17 cellular contexts compared by ENCODE assay signal in the genomic region with DNA sequence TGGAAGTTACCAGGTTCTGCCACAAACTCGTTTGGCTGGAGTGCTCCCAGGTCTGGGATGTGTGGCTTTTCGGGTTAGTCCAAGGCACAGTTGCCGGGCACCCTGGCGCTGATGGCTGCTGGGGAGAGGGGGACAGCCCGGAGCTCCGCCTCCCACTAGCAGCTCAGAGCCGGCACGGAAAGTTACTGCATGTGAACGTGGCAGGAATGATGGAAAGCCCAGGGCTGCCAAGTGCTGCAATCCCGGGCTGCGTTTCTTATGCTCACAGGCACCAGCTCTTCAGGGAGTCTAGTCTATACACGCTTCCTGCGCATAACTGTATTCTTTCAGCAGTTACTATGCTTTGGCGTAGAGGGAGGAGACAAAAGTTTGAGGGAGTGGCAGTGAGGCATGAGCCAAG.
DNase-seq lines count a peak whose midpoint lies in the region; ATAC-seq and TF ChIP-seq lines count a peak whose summit lies in the region.
"Had no signal": no experiment of that assay in that cellular context is flagged by ENCODE, and none has a peak within 500 bp of the region (broad histone marks: within the 10 kb centered on the region; RNA-seq: fewer than 3 reads in every experiment).

No MANE protein-coding gene starts in this region.

- TF ChIP-seq CTCF in esophagus muscularis mucosa (IDR thresholded peaks at IDR 0.05) (no peak), suprapubic skin (IDR thresholded peaks at IDR 0.05) (no peak)

- H3K23ac ChIP-seq in mesendoderm (ENCODE audit: low read length): no peak overlapping the region

- H3K18ac ChIP-seq in mesendoderm (ENCODE audit: low read length): no peak overlapping the region

- H3K27me3 ChIP-seq in MG63 (0 out of 2 replicates have a peak, but pooled peaks cover 4% of the 10 kb centered on the region), esophagus muscularis mucosa (no peaks in the 10 kb centered on the region), mesendoderm (ENCODE audit: insufficient read depth, low read length, poor library complexity) (no peaks in the 10 kb centered on the region), suprapubic skin (no peaks in the 10 kb centered on the region)
- H3K27me3 ChIP-seq: right lobe of liver had no signal

- no peak overlapping the region for H2BK120ac ChIP-seq in mesendoderm (ENCODE audit: low read depth, low read length)

- H3K9me3 ChIP-seq in MG63: no peaks in the 10 kb centered on the region
- no peaks in the 10 kb centered on the region for H3K9me3 ChIP-seq in esophagus muscularis mucosa
- no peaks in the 10 kb centered on the region for H3K9me3 ChIP-seq in suprapubic skin
- H3K9me3 ChIP-seq: mucosa of descending colon, right lobe of liver, SK-N-SH had no signal

- TF ChIP-seq EP300 in esophagus muscularis mucosa (IDR thresholded peaks at IDR 0.05) (no peak), suprapubic skin (IDR thresholded peaks at IDR 0.05) (no peak)

- no peak for ATAC-seq in HG02840 (IDR thresholded peaks at IDR 0.05; ENCODE audit: low FRiP score, unreplicated experiment)
- ATAC-seq in naive thymus-derived CD8-positive, alpha-beta T cell: no peak
- ATAC-seq in stimulated activated memory B cell treated with anti-CD40 and anti-IgM and Interleukin-4, amounts not matched to agents 10 μg/mL and 1 μg/mL and 100 μg/mL, for 72 hours: no peak
- ATAC-seq: CD8-positive, alpha-beta T cell; mucosa of descending colon; right lobe of liver had no signal

- DNase-seq in MG63 (peak; percentile 14), esophagus muscularis mucosa (ENCODE audit: extremely low spot score) (no peak), mesendoderm (peak; percentile 44), suprapubic skin (ENCODE audit: low spot score in 2 of 2) (peak in 1 of 2 donors; percentile 76)
- no peak for DNase-seq in naive thymus-derived CD8-positive, alpha-beta T cell
- no peak for DNase-seq in NK-92 treated with Interleukin-12 subunit alpha and Interleukin-12 subunit beta, amount 100 ng/mL, for 24 hours (lab: John Stamatoyannopoulos, UW)
- DNase-seq: activated naive CD4-positive, alpha-beta T cell treated with anti-CD3 and anti-CD28 coated beads for 36 hours; CD8-positive, alpha-beta T cell; GDM1; HFFc6; right lobe of liver; SK-N-SH had no signal

- intact Hi-C loops in esophagus muscularis mucosa (cut with DNase I): no loop called here

- H3K4me3 Mint-ChIP-seq in naive thymus-derived CD8-positive, alpha-beta T cell: no peak overlapping the region
- no peak overlapping the region for H3K4me3 Mint-ChIP-seq in stimulated activated memory B cell treated with anti-CD40 and anti-IgM and Interleukin-4, amounts not matched to agents 10 μg/mL and 1 μg/mL and 100 μg/mL, for 72 hours
- H3K4me3 Mint-ChIP-seq: activated naive CD4-positive, alpha-beta T cell treated with anti-CD3 and anti-CD28 coated beads for 36 hours; CD8-positive, alpha-beta T cell; HFFc6; stimulated activated naive CD8-positive, alpha-beta T cell treated with anti-CD3 and anti-CD28 coated beads, Interleukin-15, Interleukin-2, amounts not matched to agents 100 ng/mL and 50 ng/mL, for 24 hours had no signal

- POLR2A ChIA-PET in naive thymus-derived CD8-positive, alpha-beta T cell (lab: Charles Lee): interaction anchor here (1.3 kb wide), 1 partner anchor 15 kb away, joined by 4 read pairs; no protein-coding TSS in a partner anchor

- H2BK15ac ChIP-seq in mesendoderm (replicated peaks; ENCODE audit: low read depth): no peak overlapping the region

- no peak overlapping the region for H3K4me2 ChIP-seq in mesendoderm (ENCODE audit: low read length)
- H3K4me2 ChIP-seq: SK-N-SH had no signal

- no peak overlapping the region for H3K9ac ChIP-seq in mesendoderm (ENCODE audit: low read length)
- H3K9ac ChIP-seq: SK-N-SH had no signal

- no peaks in the 10 kb centered on the region for H3K36me3 Mint-ChIP-seq in naive thymus-derived CD8-positive, alpha-beta T cell
- no peaks in the 10 kb centered on the region for H3K36me3 Mint-ChIP-seq in stimulated activated memory B cell treated with anti-CD40 and anti-IgM and Interleukin-4, amounts not matched to agents 10 μg/mL and 1 μg/mL and 100 μg/mL, for 72 hours
- H3K36me3 Mint-ChIP-seq: CD8-positive, alpha-beta T cell had no signal

- TF ChIP-seq POLR2A in esophagus muscularis mucosa (IDR thresholded peaks at IDR 0.05; ENCODE audit: low read depth) (no peak), suprapubic skin (IDR thresholded peaks at IDR 0.05) (no peak)

- no peaks in the 10 kb centered on the region for H3K79me2 ChIP-seq in mesendoderm (ENCODE audit: control insufficient read depth, insufficient read depth, low read length)

- H3K27ac Mint-ChIP-seq in naive thymus-derived CD8-positive, alpha-beta T cell: no peak overlapping the region
- no peak overlapping the region for H3K27ac Mint-ChIP-seq in stimulated activated memory B cell treated with anti-CD40 and anti-IgM and Interleukin-4, amounts not matched to agents 10 μg/mL and 1 μg/mL and 100 μg/mL, for 72 hours
- H3K27ac Mint-ChIP-seq: activated naive CD4-positive, alpha-beta T cell treated with anti-CD3 and anti-CD28 coated beads for 36 hours; CD8-positive, alpha-beta T cell; HFFc6; stimulated activated naive CD8-positive, alpha-beta T cell treated with anti-CD3 and anti-CD28 coated beads, Interleukin-15, Interleukin-2, amounts not matched to agents 100 ng/mL and 50 ng/mL, for 24 hours had no signal

- no peak overlapping the region for H2AK5ac ChIP-seq in mesendoderm (ENCODE audit: low read length)

- H3K56ac ChIP-seq in mesendoderm (ENCODE audit: low read length): peak overlapping the region; percentile 30

- no peak overlapping the region for H3K4me3 ChIP-seq in MG63
- H3K4me3 ChIP-seq in esophagus muscularis mucosa: peak overlapping the region in 3 of 4 donors; percentile 30 to 37 (median 33)
- no peak overlapping the region for H3K4me3 ChIP-seq in mesendoderm (ENCODE audit: low read length)
- peak overlapping the region; percentile 26 for H3K4me3 ChIP-seq in suprapubic skin
- H3K4me3 ChIP-seq: mucosa of descending colon, right lobe of liver had no signal

- peaks cover 0 to 1% (median 0%) of the 10 kb centered on the region in 5 donors for H3K27me3 Mint-ChIP-seq in naive thymus-derived CD8-positive, alpha-beta T cell
- no peaks in the 10 kb centered on the region for H3K27me3 Mint-ChIP-seq in stimulated activated memory B cell treated with anti-CD40 and anti-IgM and Interleukin-4, amounts not matched to agents 10 μg/mL and 1 μg/mL and 100 μg/mL, for 72 hours
- H3K27me3 Mint-ChIP-seq: stimulated activated naive CD8-positive, alpha-beta T cell treated with anti-CD3 and anti-CD28 coated beads, Interleukin-15, Interleukin-2, amounts not matched to agents 100 ng/mL and 50 ng/mL, for 24 hours had no signal

- H3K27ac ChIP-seq in esophagus muscularis mucosa (replicated peaks in 1 of 4) (peak overlapping the region in 2 of 4 donors; percentile 33 to 50), mesendoderm (ENCODE audit: low read depth, low read length) (no peak overlapping the region), suprapubic skin (peak overlapping the region; percentile 72)
- H3K27ac ChIP-seq: right lobe of liver, VCaP had no signal

- H3K36me3 ChIP-seq in MG63 (no peaks in the 10 kb centered on the region), esophagus muscularis mucosa (no peaks in the 10 kb centered on the region), mesendoderm (ENCODE audit: control insufficient read depth, insufficient read depth, low read length) (no peaks in the 10 kb centered on the region), suprapubic skin (no peaks in the 10 kb centered on the region)
- H3K36me3 ChIP-seq: right lobe of liver had no signal

- H3K9me3 Mint-ChIP-seq in naive thymus-derived CD8-positive, alpha-beta T cell: no peaks in the 10 kb centered on the region
- no peaks in the 10 kb centered on the region for H3K9me3 Mint-ChIP-seq in stimulated activated memory B cell treated with anti-CD40 and anti-IgM and Interleukin-4, amounts not matched to agents 10 μg/mL and 1 μg/mL and 100 μg/mL, for 72 hours
- H3K9me3 Mint-ChIP-seq: activated naive CD4-positive, alpha-beta T cell treated with anti-CD3 and anti-CD28 coated beads for 36 hours; CD8-positive, alpha-beta T cell; HFFc6; stimulated activated naive CD8-positive, alpha-beta T cell treated with anti-CD3 and anti-CD28 coated beads, Interleukin-15, Interleukin-2, amounts not matched to agents 100 ng/mL and 50 ng/mL, for 24 hours had no signal

- WGBS in esophagus muscularis mucosa: 37% methylated on average over 7 of the region's 14 CpGs
- no CpG with 5 or more reads among the region's 14 CpGs for WGBS in mesendoderm (ENCODE audit: extremely low coverage, insufficient coverage, low lambda C conversion rate)
- 23% methylated on average over 7 of the region's 14 CpGs for WGBS in suprapubic skin

- H2BK5ac ChIP-seq in mesendoderm (ENCODE audit: low read length): no peak overlapping the region

- H3K4me1 ChIP-seq in esophagus muscularis mucosa: peaks cover 0 to 13% (median 12%) of the 10 kb centered on the region in 4 donors
- H3K4me1 ChIP-seq in mesendoderm (ENCODE audit: control insufficient read depth, low read depth, low read length): peaks cover 10% of the 10 kb centered on the region
- H3K4me1 ChIP-seq in suprapubic skin: peaks cover 36% of the 10 kb centered on the region

- no peak overlapping the region for H4K8ac ChIP-seq in mesendoderm (ENCODE audit: low read depth, low read length)

- no peaks in the 10 kb centered on the region for H3K79me1 ChIP-seq in mesendoderm (ENCODE audit: low read length)

- H3K4me1 Mint-ChIP-seq in naive thymus-derived CD8-positive, alpha-beta T cell: no peaks in the 10 kb centered on the region
- no peaks in the 10 kb centered on the region for H3K4me1 Mint-ChIP-seq in stimulated activated memory B cell treated with anti-CD40 and anti-IgM and Interleukin-4, amounts not matched to agents 10 μg/mL and 1 μg/mL and 100 μg/mL, for 72 hours

- no peak overlapping the region for H4K5ac ChIP-seq in mesendoderm (ENCODE audit: low read length)

- H3K4ac ChIP-seq in mesendoderm (ENCODE audit: low read depth, low read length): no peak overlapping the region

Comparison
In these comparisons a context has a peak if more than half of its experiments do, and no peak if none do; other contexts are left out.
1. DNase-seq: peak in MG63 (single experiment) and mesendoderm (single experiment); none in esophagus muscularis mucosa (single experiment), naive thymus-derived CD8-positive, alpha-beta T cell (0 of 10) and NK-92 treated with Interleukin-12 subunit alpha and Interleukin-12 subunit beta, amount 100 ng/mL, for 24 hours (single experiment).
2. H3K4me3 ChIP-seq: peak in esophagus muscularis mucosa (3 of 4) and suprapubic skin (single experiment); none in MG63 (single experiment) and mesendoderm (single experiment).